1 cellular context compared by ENCODE assay signal in the genomic region with DNA sequence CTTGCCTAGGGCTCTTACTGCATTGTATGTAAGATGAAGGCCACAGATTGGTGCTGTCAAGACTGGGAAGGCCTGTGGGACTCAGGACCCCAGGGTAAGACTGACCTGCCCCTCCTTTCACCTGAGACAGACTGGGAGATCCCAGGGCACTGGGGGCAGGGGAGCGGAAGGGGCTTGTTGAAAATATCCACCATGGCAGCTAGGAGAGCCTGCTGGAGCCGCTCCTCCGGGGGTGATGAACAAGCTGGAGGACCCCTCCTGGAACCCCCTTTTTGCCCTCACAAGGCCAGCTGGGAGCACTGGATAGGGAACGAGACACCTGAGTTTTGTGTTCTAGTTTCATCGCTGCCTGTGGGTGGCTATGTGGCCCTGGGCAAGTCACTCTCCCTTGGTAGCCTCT.
TF ChIP-seq lines count a peak whose summit lies in the region.

No MANE protein-coding gene starts in this region.

TF ChIP-seq in endothelial cell of umbilical vein, 7 proteins besides CTCF, POLR2A, EP300 and RAD21:
- TF ChIP-seq MYC (IDR thresholded peaks at IDR 0.05; ENCODE audit: low read depth, low read length): no peak
